13 cellular contexts compared by ENCODE assay signal in genomic region chr12:84058136-84058535, GRCh38.
DNase-seq lines count a peak whose midpoint lies in the region; TF ChIP-seq lines count a peak whose summit lies in the region.
"Had no signal": no experiment of that assay in that cellular context is flagged by ENCODE, and none has a peak within 500 bp of the region (broad histone marks: within the 10 kb centered on the region; RNA-seq: fewer than 3 reads in every experiment).

No MANE protein-coding gene starts in this region.

- no peaks in the 10 kb centered on the region for H3K36me3 ChIP-seq in cardiac muscle cell
- no peaks in the 10 kb centered on the region for H3K36me3 ChIP-seq in left ventricle myocardium inferior
- no peaks in the 10 kb centered on the region for H3K36me3 ChIP-seq in WERI-Rb-1

- intact Hi-C loops in left ventricle myocardium inferior (cut with micrococcal nuclease): no loop called here

- no peak for TF ChIP-seq CTCF in cardiac muscle cell (IDR thresholded peaks at IDR 0.05; ENCODE audit: low read depth, low read length)
- TF ChIP-seq CTCF in left ventricle myocardium inferior (IDR thresholded peaks at IDR 0.05; ENCODE audit: borderline replicate concordance): no peak
- no peak for TF ChIP-seq CTCF in WERI-Rb-1 (IDR thresholded peaks at IDR 0.05; ENCODE audit: low read depth, low read length)

- H3K27ac ChIP-seq in cardiac muscle cell: no peak overlapping the region
- no peak overlapping the region for H3K27ac ChIP-seq in left ventricle myocardium inferior (replicated peaks)
- no peak overlapping the region for H3K27ac ChIP-seq in WERI-Rb-1
- H3K27ac ChIP-seq: PC-9 had no signal

- DNase-seq in cardiac muscle cell (ENCODE audit: low read depth in 1 of 2, low spot score in 1 of 2): peak; percentile 3 to 56
- DNase-seq in left ventricle myocardium inferior: no peak
- DNase-seq in NCI-H2227 (lab: John Stamatoyannopoulos, UW; ENCODE audit: unreplicated experiment): peak; percentile 71
- DNase-seq in erythroblast (lab: John Stamatoyannopoulos, UW): peak; percentile 8 to 55
- DNase-seq in putamen (ENCODE audit: low spot score): no peak
- DNase-seq in HCEC 1CT: no peak
- no peak for DNase-seq in WERI-Rb-1
- DNase-seq: CD4-positive, alpha-beta T cell; NCI-H1694; NCI-H2107; NCI-H510A; PC-9; SK-N-SH had no signal

- TF ChIP-seq POLR2A in erythroblast (IDR thresholded peaks at IDR 0.05; ENCODE audit: low read length): no peak

- H3K9me3 ChIP-seq in cardiac muscle cell (ENCODE audit: low read depth) (no peaks in the 10 kb centered on the region), left ventricle myocardium inferior (replicated peaks) (peaks cover 1% of the 10 kb centered on the region), WERI-Rb-1 (ENCODE audit: severe bottlenecking) (no peaks in the 10 kb centered on the region)
- H3K9me3 ChIP-seq: SK-N-SH had no signal

- H3K4me1 ChIP-seq in cardiac muscle cell (ENCODE audit: low read depth) (peaks cover 9% of the 10 kb centered on the region), left ventricle myocardium inferior (no peaks in the 10 kb centered on the region)

- H3K27me3 ChIP-seq in cardiac muscle cell: no peaks in the 10 kb centered on the region
- H3K27me3 ChIP-seq in left ventricle myocardium inferior (ENCODE audit: low read depth): no peaks in the 10 kb centered on the region
- H3K27me3 ChIP-seq in WERI-Rb-1 (ENCODE audit: insufficient read depth, low read depth, severe bottlenecking): no peaks in the 10 kb centered on the region

- H3K4me3 ChIP-seq in cardiac muscle cell (no peak overlapping the region), left ventricle myocardium inferior (no peak overlapping the region), WERI-Rb-1 (ENCODE audit: low read depth, low read length) (no peak overlapping the region)
- H3K4me3 ChIP-seq: PC-9 had no signal

Comparison
In these comparisons a context has a peak if more than half of its experiments do, and no peak if none do; other contexts are left out.
1. DNase-seq: peak in cardiac muscle cell (2 of 2), NCI-H2227 (single experiment) and erythroblast (2 of 2); none in left ventricle myocardium inferior (single experiment), putamen (single experiment), HCEC 1CT (single experiment) and WERI-Rb-1 (single experiment).